In genomic region chr11:130886704-130887103, GRCh38 we compare ENCODE assay signal across 29 cellular contexts. TPM values are rescaled to one million over a fixed set of nuclear protein-coding genes. Genes with fewer than 3 reads are reported as not detected.
A peak's percentile ranks its signal among the peaks of the same experiment; 100 is the strongest.
DNase-seq lines count a peak whose midpoint lies in the region; ATAC-seq and TF ChIP-seq lines count a peak whose summit lies in the region.
"Had no signal": no experiment of that assay in that cellular context is flagged by ENCODE, and none has a peak within 500 bp of the region (broad histone marks: within the 10 kb centered on the region; RNA-seq: fewer than 3 reads in every experiment).

No MANE protein-coding gene starts in this region.

- H3K9me3 Mint-ChIP-seq in CD4-positive, alpha-beta memory T cell, result no peaks in the 10 kb centered on the region
- no peaks in the 10 kb centered on the region for H3K9me3 Mint-ChIP-seq in endothelial cell (ENCODE audit: unreplicated experiment)
- H3K9me3 Mint-ChIP-seq: activated T-cell treated with anti-CD3 and anti-CD28 coated beads, Interleukin-2, amount 50 U/mL, for 4 hours; IgD-negative memory B cell; naive B cell; stimulated activated naive B cell treated with anti-CD40 and anti-IgM and Interleukin-4, amounts not matched to agents 10 μg/mL and 1 μg/mL and 100 μg/mL, for 72 hours had no signal

- no peak for TF ChIP-seq CTCF in endothelial cell (IDR thresholded peaks at IDR 0.05; ENCODE audit: unreplicated experiment)

- CTCF ChIA-PET in CD4-positive, alpha-beta memory T cell (lab: Charles Lee; ENCODE audit: partially characterized antibody), result interaction anchor here (0.9 to 1.0 kb wide), 2 partner anchors 25 to 454 kb away, joined by 3 read pairs; no protein-coding TSS in a partner anchor

- intact Hi-C loops in CD4-positive, alpha-beta memory T cell (cut with micrococcal nuclease), result no loop called here

- 80 to 83% methylated on average over 1 of the region's 2 CpGs for WGBS in mesodermal cell (ENCODE audit: insufficient coverage in 2 of 2), 2 experiments

- peak overlapping the region in 4 of 7 donors; percentile 19 to 88 (median 68) for H3K27ac Mint-ChIP-seq in CD4-positive, alpha-beta memory T cell
- peak overlapping the region; percentile 89 for H3K27ac Mint-ChIP-seq in endothelial cell (ENCODE audit: unreplicated experiment)
- H3K27ac Mint-ChIP-seq: activated CD8-positive, alpha-beta memory T cell treated with anti-CD3 and anti-CD28 coated beads, Interleukin-2, amount 10 ng/mL, durations not matched to agents 7 days and 5 days; IgD-negative memory B cell; stimulated activated naive B cell treated with anti-CD40 and anti-IgM and Interleukin-4, amounts not matched to agents 10 μg/mL and 1 μg/mL and 100 μg/mL, for 72 hours had no signal

- H3K4me1 Mint-ChIP-seq in CD4-positive, alpha-beta memory T cell, result peaks cover 0 to 3% (median 3%) of the 10 kb centered on the region in 4 donors
- H3K4me1 Mint-ChIP-seq in endothelial cell (ENCODE audit: unreplicated experiment), result peaks cover 32% of the 10 kb centered on the region
- H3K4me1 Mint-ChIP-seq: activated CD8-positive, alpha-beta memory T cell treated with anti-CD3 and anti-CD28 coated beads, Interleukin-2, amount 10 ng/mL, durations not matched to agents 7 days and 5 days; IgD-negative memory B cell; naive B cell had no signal

- H3K4me3 Mint-ChIP-seq in CD4-positive, alpha-beta memory T cell, result no peak overlapping the region
- no peak overlapping the region for H3K4me3 Mint-ChIP-seq in endothelial cell (ENCODE audit: unreplicated experiment)
- H3K4me3 Mint-ChIP-seq: activated CD8-positive, alpha-beta memory T cell treated with anti-CD3 and anti-CD28 coated beads, Interleukin-2, amount 10 ng/mL, durations not matched to agents 7 days and 5 days; activated T-cell treated with anti-CD3 and anti-CD28 coated beads, Interleukin-2, amount 50 U/mL, for 4 hours; IgD-negative memory B cell; naive B cell; stimulated activated naive B cell treated with anti-CD40 and anti-IgM and Interleukin-4, amounts not matched to agents 10 μg/mL and 1 μg/mL and 100 μg/mL, for 72 hours had no signal

- peaks cover 28 to 61% of the 10 kb centered on the region in 2 donors for H3K36me3 Mint-ChIP-seq in CD4-positive, alpha-beta memory T cell
- H3K36me3 Mint-ChIP-seq in endothelial cell (ENCODE audit: low read depth, unreplicated experiment), result peaks cover 9% of the 10 kb centered on the region
- H3K36me3 Mint-ChIP-seq: IgD-negative memory B cell had no signal

- no peak overlapping the region for H3K4me3 ChIP-seq in CD4-positive, alpha-beta memory T cell (ENCODE audit: low read length in 2 of 2)
- no peak overlapping the region for H3K4me3 ChIP-seq in mesodermal cell (ENCODE audit: extremely low read depth, insufficient read depth, low read length, poor library complexity, severe bottlenecking)
- H3K4me3 ChIP-seq: BLaER1, prostate gland, SJCRH30, skin epidermis had no signal

- H3K36me3 ChIP-seq in CD4-positive, alpha-beta memory T cell (ENCODE audit: insufficient read depth, low read length), result peaks cover 14% of the 10 kb centered on the region
- peaks cover 60% of the 10 kb centered on the region for H3K36me3 ChIP-seq in mesodermal cell (ENCODE audit: control insufficient read depth, insufficient read depth, low read length)
- H3K36me3 ChIP-seq: prostate gland had no signal

- H3K27me3 Mint-ChIP-seq in CD4-positive, alpha-beta memory T cell, result no peaks in the 10 kb centered on the region
- no peaks in the 10 kb centered on the region for H3K27me3 Mint-ChIP-seq in endothelial cell (ENCODE audit: unreplicated experiment)
- H3K27me3 Mint-ChIP-seq: activated CD8-positive, alpha-beta memory T cell treated with anti-CD3 and anti-CD28 coated beads, Interleukin-2, amount 10 ng/mL, durations not matched to agents 7 days and 5 days; IgD-negative memory B cell; naive B cell; stimulated activated naive B cell treated with anti-CD40 and anti-IgM and Interleukin-4, amounts not matched to agents 10 μg/mL and 1 μg/mL and 100 μg/mL, for 72 hours had no signal

- ATAC-seq in GM18498 (IDR thresholded peaks at IDR 0.05; ENCODE audit: unreplicated experiment), result no peak
- ATAC-seq: activated CD8-positive, alpha-beta memory T cell treated with anti-CD3 and anti-CD28 coated beads, Interleukin-2, amount 10 ng/mL, durations not matched to agents 7 days and 5 days; activated T-cell treated with anti-CD3 and anti-CD28 coated beads, Interleukin-2, amount 50 U/mL, for 4 hours; stimulated activated naive B cell treated with anti-CD40 and anti-IgM and Interleukin-4, amounts not matched to agents 10 μg/mL and 1 μg/mL and 100 μg/mL, for 72 hours had no signal

- H3K27ac ChIP-seq in CD4-positive, alpha-beta memory T cell (ENCODE audit: low read depth, low read length), result no peak overlapping the region
- H3K27ac ChIP-seq in mesodermal cell (ENCODE audit: low read depth, low read length, severe bottlenecking), result peak overlapping the region; percentile 36
- H3K27ac ChIP-seq: BLaER1, epithelial cell of prostate, prostate gland, SJCRH30, skin epidermis had no signal

- no peaks in the 10 kb centered on the region for H3K27me3 ChIP-seq in CD4-positive, alpha-beta memory T cell (ENCODE audit: insufficient read depth, low read length)
- H3K27me3 ChIP-seq: BLaER1, SJCRH30 had no signal

- H3K4me1 ChIP-seq in CD4-positive, alpha-beta memory T cell (ENCODE audit: insufficient read depth, low read length), result no peaks in the 10 kb centered on the region
- no peaks in the 10 kb centered on the region for H3K4me1 ChIP-seq in mesodermal cell (ENCODE audit: control insufficient read depth, insufficient read depth, low read length, poor library complexity, severe bottlenecking)
- H3K4me1 ChIP-seq: Caco-2, prostate gland had no signal

- no peak for DNase-seq in CD4-positive, alpha-beta memory T cell
- DNase-seq in ELR (ENCODE audit: low read depth) (peak; percentile 29), endothelial cell (ENCODE audit: low spot score) (no peak), NCI-H2196 treated with DMSO at 0.1 percent for 48 hours (lab: John Stamatoyannopoulos, UW; ENCODE audit: unreplicated experiment) (no peak), pons (ENCODE audit: low spot score) (no peak), NCI-H1048 (lab: John Stamatoyannopoulos, UW) (no peak)
- DNase-seq: activated CD4-positive, CD25-positive, alpha-beta regulatory T cell; activated CD8-positive, alpha-beta memory T cell treated with anti-CD3 and anti-CD28 coated beads, Interleukin-2, amount 10 ng/mL, durations not matched to agents 7 days and 5 days; activated gamma-delta T cell treated with Interleukin-2 at 50 U/mL for 16 hours; activated T-cell treated with anti-CD3 and anti-CD28 coated beads, Interleukin-2, amount 50 U/mL, for 4 hours; Caco-2; cerebellar nuclear complex; DMS53; GDM1; HCEC 1CT; midbrain; naive B cell; NCI-H1694; NCI-H446; NCI-H774; SJCRH30; stimulated activated naive B cell treated with anti-CD40 and anti-IgM and Interleukin-4, amounts not matched to agents 10 μg/mL and 1 μg/mL and 100 μg/mL, for 72 hours had no signal

- POLR2A ChIA-PET in CD4-positive, alpha-beta memory T cell (lab: Charles Lee; ENCODE audit: partially characterized antibody), result no interaction called here

- H3K9me3 ChIP-seq in CD4-positive, alpha-beta memory T cell (ENCODE audit: control insufficient read depth in 1 of 2, low read length in 2 of 2), result no peaks in the 10 kb centered on the region
- H3K9me3 ChIP-seq in mesodermal cell (ENCODE audit: control insufficient read depth, low read length), result no peaks in the 10 kb centered on the region
- H3K9me3 ChIP-seq: BLaER1, Caco-2, prostate gland, SJCRH30 had no signal

RNA-seq across cellular contexts. Expression of gene SNX19, which starts 29.6 kb away (rescaled TPM):
- total RNA-seq in CD4-positive, alpha-beta memory T cell, result 10 to 100 TPM; 84.1 to 94.2 TPM
- 10 to 100 TPM; 21.4 to 30.2 TPM for polyA plus RNA-seq in CD4-positive, alpha-beta memory T cell
- total RNA-seq in endothelial cell (ENCODE audit: unreplicated experiment), result 47.9 TPM
- 27.1 TPM for polyA plus RNA-seq in mesodermal cell (2013, experiment 1 of 2)
- 22.4 TPM for polyA plus RNA-seq in mesodermal cell (2013, experiment 2 of 2)
